In the genomic region with DNA sequence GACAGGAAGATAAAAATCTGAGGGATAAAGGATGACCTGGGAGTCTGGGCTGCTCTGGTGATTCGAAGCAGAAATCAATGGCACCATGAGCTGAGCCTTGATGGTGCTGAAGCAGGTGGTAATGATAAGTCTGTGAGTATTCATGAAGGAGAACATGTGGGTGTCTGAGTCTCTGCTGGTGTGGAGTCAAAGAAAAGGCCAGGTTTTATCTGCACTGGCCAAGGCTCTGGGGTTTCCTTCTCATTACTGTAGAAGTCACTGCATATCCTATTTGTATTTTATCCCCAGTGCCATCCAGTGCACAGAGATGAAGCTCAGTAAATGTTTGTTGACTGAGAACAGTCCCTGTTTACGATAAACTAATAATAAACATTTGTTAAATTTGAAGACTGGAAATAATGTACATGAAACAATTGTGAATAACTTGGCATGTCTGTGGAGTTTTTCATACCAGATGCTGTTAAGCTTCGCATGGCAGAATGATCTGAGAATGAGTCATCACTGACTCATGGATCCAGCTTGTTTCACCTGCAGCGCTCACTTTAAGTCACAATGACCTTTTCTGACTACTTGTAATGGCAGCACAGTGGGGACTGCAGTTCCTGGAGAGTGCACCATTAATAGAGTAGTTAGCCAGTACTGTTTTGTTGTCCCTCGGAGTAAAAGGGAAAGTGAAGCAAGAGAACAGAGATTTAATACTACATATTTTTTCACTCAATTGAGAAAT, we compare ENCODE assay signal across 8 cellular contexts.
DNase-seq lines count a peak whose midpoint lies in the region; ATAC-seq, FAIRE-seq and TF ChIP-seq lines count a peak whose summit lies in the region.

No MANE protein-coding gene starts in this region.

- DNase-seq in Daoy (ENCODE audit: low read depth) (peak; percentile 87), T1000 (lab: John Stamatoyannopoulos, UW) (peak; percentile 45), iris pigment epithelial cell (ENCODE audit: low read depth) (peak; percentile 96), GM12891 (ENCODE audit: insufficient read length, low spot score) (no peak)
- no peak for DNase-seq in activated CD4-positive, alpha-beta T cell treated with anti-CD3 and anti-CD28 coated beads, Interleukin-2, amount 50 U/mL, for 48 hours

- no peak for FAIRE-seq in GM12891 (lab: Jason Lieb, UNC)

- ATAC-seq in GM19438 (IDR thresholded peaks at IDR 0.05; ENCODE audit: low read depth, unreplicated experiment): peak; percentile 91
- peak; percentile 96 for ATAC-seq in HG03342 (IDR thresholded peaks at IDR 0.05; ENCODE audit: unreplicated experiment)
- no peak for ATAC-seq in HG03025 (IDR thresholded peaks at IDR 0.05; ENCODE audit: low FRiP score, unreplicated experiment)

- no peak for TF ChIP-seq POLR2A in GM12891 (IDR thresholded peaks at IDR 0.05; ENCODE audit: low read depth, low read length)

TF ChIP-seq in GM12891, 5 proteins besides CTCF, POLR2A, EP300 and RAD21:
- TF ChIP-seq POU2F2 (IDR thresholded peaks at IDR 0.05; ENCODE audit: low read depth, low read length) (no peak), PAX5 (IDR thresholded peaks at IDR 0.05; ENCODE audit: insufficient read depth, low read length, severe bottlenecking) (no peak), SPI1 (IDR thresholded peaks at IDR 0.05; ENCODE audit: low read depth, low read length) (no peak), POLR2AphosphoS5 (IDR thresholded peaks at IDR 0.05; ENCODE audit: low read depth, low read length) (no peak), TAF1 (IDR thresholded peaks at IDR 0.05; ENCODE audit: low read depth, low read length) (no peak)
TF ChIP-seq in GM12891: peak in this region for 0.

Comparison
In these comparisons a context has a peak if more than half of its experiments do, and no peak if none do; other contexts are left out.
1. DNase-seq: peak in Daoy (single experiment), T1000 (single experiment) and iris pigment epithelial cell (single experiment); none in GM12891 (single experiment) and activated CD4-positive, alpha-beta T cell treated with anti-CD3 and anti-CD28 coated beads, Interleukin-2, amount 50 U/mL, for 48 hours (0 of 2).